10 cellular contexts compared by ENCODE assay signal in the genomic region with DNA sequence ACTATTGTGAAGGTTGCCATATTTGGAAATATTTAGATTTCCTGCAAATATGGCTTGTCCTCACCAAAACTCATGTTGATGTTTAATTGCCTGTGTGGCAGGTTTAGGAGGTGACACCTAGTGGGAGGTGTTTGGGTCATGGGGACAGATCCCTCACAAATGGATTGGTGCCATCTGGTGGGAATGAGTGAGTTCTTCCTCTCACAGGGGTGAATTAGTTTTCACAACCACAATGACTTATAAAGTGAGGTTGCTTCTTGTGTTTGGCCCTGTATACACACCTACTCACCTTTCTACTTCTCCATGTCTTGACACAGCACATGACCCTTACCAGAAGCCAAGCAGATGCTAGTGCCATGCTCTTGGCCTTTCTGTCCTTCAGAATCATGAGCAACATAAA. TPM values are rescaled to one million over a fixed set of nuclear protein-coding genes. Genes with fewer than 3 reads are reported as not detected.
DNase-seq lines count a peak whose midpoint lies in the region; ATAC-seq lines count a peak whose summit lies in the region.
"Had no signal": no experiment of that assay in that cellular context is flagged by ENCODE, and none has a peak within 500 bp of the region (broad histone marks: within the 10 kb centered on the region; RNA-seq: fewer than 3 reads in every experiment).

No MANE protein-coding gene starts in this region.

- no peaks in the 10 kb centered on the region for H3K36me3 Mint-ChIP-seq in activated naive CD8-positive, alpha-beta T cell treated with anti-CD3 and anti-CD28 coated beads for 36 hours

- H3K4me1 Mint-ChIP-seq in activated naive CD8-positive, alpha-beta T cell treated with anti-CD3 and anti-CD28 coated beads for 36 hours, result no peaks in the 10 kb centered on the region

- H3K27ac Mint-ChIP-seq in activated naive CD8-positive, alpha-beta T cell treated with anti-CD3 and anti-CD28 coated beads for 36 hours, result no peak overlapping the region

- no peaks in the 10 kb centered on the region for H3K27me3 Mint-ChIP-seq in activated naive CD8-positive, alpha-beta T cell treated with anti-CD3 and anti-CD28 coated beads for 36 hours

- DNase-seq in ELF-1 (ENCODE audit: low read depth, low spot score) (peak; percentile 28), retina (no peak), C1 segment of cervical spinal cord (lab: John Stamatoyannopoulos, UW) (no peak), NCI-H526 (lab: John Stamatoyannopoulos, UW) (no peak)
- DNase-seq in activated naive CD8-positive, alpha-beta T cell treated with anti-CD3 and anti-CD28 coated beads for 36 hours, result peak; percentile 1
- no peak for DNase-seq in stimulated activated CD4-positive, alpha-beta T cell treated with anti-CD3 and anti-CD28 coated beads, Interleukin-2, amount 100 ng/mL, for 24 hours
- DNase-seq: caudate nucleus, NCI-H1048 had no signal

- H3K4me3 Mint-ChIP-seq in activated naive CD8-positive, alpha-beta T cell treated with anti-CD3 and anti-CD28 coated beads for 36 hours, result no peak overlapping the region

- ATAC-seq in GM19035 (IDR thresholded peaks at IDR 0.05; ENCODE audit: unreplicated experiment) (peak; percentile 53), HG03066 (IDR thresholded peaks at IDR 0.05; ENCODE audit: low read depth, unreplicated experiment) (peak; percentile 77)

- H3K9me3 Mint-ChIP-seq in activated naive CD8-positive, alpha-beta T cell treated with anti-CD3 and anti-CD28 coated beads for 36 hours, result no peaks in the 10 kb centered on the region

RNA-seq across cellular contexts. Expression of a gene that starts 41.1 kb away (rescaled TPM):
- total RNA-seq in activated naive CD8-positive, alpha-beta T cell treated with anti-CD3 and anti-CD28 coated beads for 36 hours, result 10 to 100 TPM; 24.3 to 25.8 TPM

Comparison
In these comparisons a context has a peak if more than half of its experiments do, and no peak if none do; other contexts are left out.
1. DNase-seq: peak in ELF-1 (single experiment) and activated naive CD8-positive, alpha-beta T cell treated with anti-CD3 and anti-CD28 coated beads for 36 hours (single experiment); none in retina (single experiment), stimulated activated CD4-positive, alpha-beta T cell treated with anti-CD3 and anti-CD28 coated beads, Interleukin-2, amount 100 ng/mL, for 24 hours (0 of 2), C1 segment of cervical spinal cord (0 of 14) and NCI-H526 (0 of 2).